26 cellular contexts compared by ENCODE assay signal in the genomic region with DNA sequence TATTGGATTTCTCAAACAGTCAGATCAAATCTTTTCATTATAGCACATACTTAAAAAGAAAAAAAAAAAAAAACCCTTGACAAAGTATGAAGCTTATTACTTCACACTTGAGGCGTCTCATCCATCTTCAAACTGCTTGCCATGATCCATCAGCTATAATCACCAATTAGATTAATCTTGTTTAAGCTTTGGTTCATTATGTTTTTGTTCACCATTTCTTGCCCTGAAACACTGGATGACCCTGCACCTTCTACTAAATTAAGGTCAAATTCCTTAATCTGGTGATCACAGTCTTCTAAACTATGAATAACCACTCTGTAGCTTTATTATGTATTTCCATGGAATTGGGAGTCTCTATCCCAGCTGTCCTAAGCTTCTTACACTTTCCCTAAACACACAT.
"Had no signal": no experiment of that assay in that cellular context is flagged by ENCODE, and none has a peak within 500 bp of the region (broad histone marks: within the 10 kb centered on the region; RNA-seq: fewer than 3 reads in every experiment).

No MANE protein-coding gene starts in this region.

- H3K4me3 Mint-ChIP-seq: naive thymus-derived CD8-positive, alpha-beta T cell; nephron; neural crest cell; stimulated activated naive B cell treated with anti-CD40 and anti-IgM and Interleukin-4, amounts not matched to agents 10 μg/mL and 1 μg/mL and 100 μg/mL, for 72 hours had no signal

- H3K36me3 Mint-ChIP-seq: naive thymus-derived CD8-positive, alpha-beta T cell; stimulated activated naive B cell treated with anti-CD40 and anti-IgM and Interleukin-4, amounts not matched to agents 10 μg/mL and 1 μg/mL and 100 μg/mL, for 72 hours had no signal

- H3K4me3 ChIP-seq: left lung, lower lobe of right lung, ovary, skin epidermis, stomach, testis, thyroid gland, transverse colon, upper lobe of left lung, vagina had no signal

- H3K27me3 ChIP-seq: left lung, ovary, stomach, testis, thyroid gland, transverse colon, upper lobe of left lung, vagina had no signal

- H3K4me1 ChIP-seq: left lung, lower lobe of right lung, stomach, testis, thyroid gland, transverse colon, upper lobe of left lung, vagina had no signal

- ATAC-seq: left colon; left lung; lower lobe of right lung; naive thymus-derived CD8-positive, alpha-beta T cell; right cardiac atrium; sciatic nerve; stimulated activated naive B cell treated with anti-CD40 and anti-IgM and Interleukin-4, amounts not matched to agents 10 μg/mL and 1 μg/mL and 100 μg/mL, for 72 hours; stimulated activated naive CD8-positive, alpha-beta T cell treated with anti-CD3 and anti-CD28 coated beads, Interleukin-15, Interleukin-2, amounts not matched to agents 100 U/mL and 50 U/mL, for 24 hours had no signal

- H3K27ac Mint-ChIP-seq: naive thymus-derived CD8-positive, alpha-beta T cell; nephron; progenitor cell of endocrine pancreas; stimulated activated naive B cell treated with anti-CD40 and anti-IgM and Interleukin-4, amounts not matched to agents 10 μg/mL and 1 μg/mL and 100 μg/mL, for 72 hours had no signal

- H3K36me3 ChIP-seq: left lung, lower lobe of right lung, ovary, stomach, thyroid gland, transverse colon, upper lobe of left lung, vagina had no signal

- H3K27ac ChIP-seq: left lung, lower lobe of right lung, ovary, stomach, testis, thyroid gland, transverse colon, upper lobe of left lung, vagina had no signal

- H3K9me3 ChIP-seq: lower lobe of right lung, ovary, testis, thyroid gland, upper lobe of left lung, vagina had no signal

- DNase-seq: hippocampal formation; left colon; left lung; lower lobe of right lung; mammary epithelial cell; mesenchymal stem cell; naive thymus-derived CD8-positive, alpha-beta T cell; ovary; right cardiac atrium; stimulated activated CD4-positive, alpha-beta T cell treated with anti-CD3 and anti-CD28 coated beads, Interleukin-12 subunit alpha, Interleukin-12 subunit beta, amount 100 ng/mL, for 4 hours; stimulated activated CD4-positive, alpha-beta T cell treated with anti-CD3 and anti-CD28 coated beads, Interleukin-15, amount 100 ng/mL, for 24 hours; stimulated activated CD4-positive, alpha-beta T cell treated with anti-CD3 and anti-CD28 coated beads, Interleukin-2, amount 100 ng/mL, for 24 hours; stimulated activated CD4-positive, alpha-beta T cell treated with anti-CD3 and anti-CD28 coated beads, Interleukin-4, amount 100 ng/mL, for 1 hour; stimulated activated naive B cell treated with anti-CD40 and anti-IgM and Interleukin-4, amounts not matched to agents 10 μg/mL and 1 μg/mL and 100 μg/mL, for 72 hours; stimulated activated naive CD8-positive, alpha-beta T cell treated with anti-CD3 and anti-CD28 coated beads, Interleukin-15, Interleukin-2, amounts not matched to agents 100 U/mL and 50 U/mL, for 24 hours; stomach; testis; thyroid gland; transverse colon; upper lobe of left lung had no signal

- H3K27me3 Mint-ChIP-seq: naive thymus-derived CD8-positive, alpha-beta T cell; progenitor cell of endocrine pancreas; stimulated activated naive B cell treated with anti-CD40 and anti-IgM and Interleukin-4, amounts not matched to agents 10 μg/mL and 1 μg/mL and 100 μg/mL, for 72 hours had no signal

- H3K4me1 Mint-ChIP-seq: naive thymus-derived CD8-positive, alpha-beta T cell; neural crest cell; stimulated activated naive B cell treated with anti-CD40 and anti-IgM and Interleukin-4, amounts not matched to agents 10 μg/mL and 1 μg/mL and 100 μg/mL, for 72 hours had no signal
